ENCODE assay signal across 9 cellular contexts in genomic region chr4:150126201-150126879, GRCh38. TPM values are rescaled to one million over a fixed set of nuclear protein-coding genes. Genes with fewer than 3 reads are reported as not detected.
DNase-seq lines count a peak whose midpoint lies in the region; ATAC-seq and TF ChIP-seq lines count a peak whose summit lies in the region.
"Had no signal": no experiment of that assay in that cellular context is flagged by ENCODE, and none has a peak within 500 bp of the region (broad histone marks: within the 10 kb centered on the region; RNA-seq: fewer than 3 reads in every experiment).

No MANE protein-coding gene starts in this region.

- TF ChIP-seq EP300 in SK-N-SH (IDR thresholded peaks at IDR 0.05; ENCODE audit: borderline replicate concordance in 1 of 2, low read depth in 1 of 2, low read length in 1 of 2), result no peak

- no peak overlapping the region for H3K27ac Mint-ChIP-seq in memory B cell
- H3K27ac Mint-ChIP-seq in T-helper 2 cell treated with Interferon-gamma antibody and Interleukin-4, amounts not matched to agents 5 μg/mL and 100 μg/mL, for 36 hours, result no peak overlapping the region

- TF ChIP-seq CTCF in SK-N-SH (IDR thresholded peaks at IDR 0.05), result no peak

- CTCF ChIA-PET in SK-N-SH (lab: Yijun Ruan, JAX), result no interaction called here

- ATAC-seq in GM18858 (IDR thresholded peaks at IDR 0.05; ENCODE audit: unreplicated experiment), result peak; percentile 40
- peak; percentile 58 for ATAC-seq in HG03103 (IDR thresholded peaks at IDR 0.05; ENCODE audit: low read depth, unreplicated experiment)
- peak; percentile 87 for ATAC-seq in memory B cell (ENCODE audit: low read depth)

- POLR2A ChIA-PET in SK-N-SH (lab: Yijun Ruan, JAX), result no interaction called here

- H3K36me3 ChIP-seq in SK-N-SH (replicated peaks in 1 of 2; ENCODE audit: control insufficient read depth in 1 of 2, insufficient read depth in 2 of 2, low read length in 1 of 2), result peaks cover 0 to 18% of the 10 kb centered on the region in 2 experiments

- H3K4me1 Mint-ChIP-seq in memory B cell, result peaks cover 15% of the 10 kb centered on the region
- H3K4me1 Mint-ChIP-seq in T-helper 2 cell treated with Interferon-gamma antibody and Interleukin-4, amounts not matched to agents 5 μg/mL and 100 μg/mL, for 36 hours (ENCODE audit: low read depth), result peaks cover 7% of the 10 kb centered on the region

- peaks cover 3% of the 10 kb centered on the region for H3K36me3 Mint-ChIP-seq in memory B cell
- no peaks in the 10 kb centered on the region for H3K36me3 Mint-ChIP-seq in T-helper 2 cell treated with Interferon-gamma antibody and Interleukin-4, amounts not matched to agents 5 μg/mL and 100 μg/mL, for 36 hours (ENCODE audit: low read depth)

- peaks cover 9% of the 10 kb centered on the region for H3K27me3 Mint-ChIP-seq in memory B cell
- no peaks in the 10 kb centered on the region for H3K27me3 Mint-ChIP-seq in T-helper 2 cell treated with Interferon-gamma antibody and Interleukin-4, amounts not matched to agents 5 μg/mL and 100 μg/mL, for 36 hours (ENCODE audit: low read depth)

- peak overlapping the region; percentile 67 to 87; a peak in 3 of 4 replicates for H3K27ac ChIP-seq in SK-N-SH (ENCODE audit: low read depth in 2 of 2, low read length in 1 of 2)

- peak overlapping the region; percentile 46; the same call in 1 of the 2 replicates for H3K9ac ChIP-seq in SK-N-SH

- peaks cover 31% of the 10 kb centered on the region for H3F3A ChIP-seq in SK-N-SH (replicated peaks; ENCODE audit: insufficient read depth)

- 0 out of 2 replicates have a peak, but pooled peaks cover 5% of the 10 kb centered on the region for H3K9me3 ChIP-seq in SK-N-SH

- no peaks in the 10 kb centered on the region for H3K9me2 ChIP-seq in SK-N-SH

- H3K4me3 Mint-ChIP-seq in memory B cell, result peak overlapping the region; percentile 42
- H3K4me3 Mint-ChIP-seq in T-helper 2 cell treated with Interferon-gamma antibody and Interleukin-4, amounts not matched to agents 5 μg/mL and 100 μg/mL, for 36 hours, result no peak overlapping the region

- H3K4me2 ChIP-seq in SK-N-SH, result peak overlapping the region; percentile 50; the same call in 1 of the 2 replicates

- H3K4me1 ChIP-seq in SK-N-SH (ENCODE audit: control insufficient read depth in 1 of 2, insufficient read depth in 2 of 2, low read depth in 1 of 2, low read length in 1 of 2), result peaks cover 1 to 25% of the 10 kb centered on the region in 2 experiments; a peak in 3 of 4 replicates

- no peak for TF ChIP-seq RAD21 in SK-N-SH (IDR thresholded peaks at IDR 0.05; ENCODE audit: low read length)

- 47% methylated on average over 3 of the region's 3 CpGs for WGBS in SK-N-SH (ENCODE audit: low lambda C conversion rate)

- 0 out of 2 replicates have a peak overlapping the region, but pooled peaks have one; percentile 1 for H2AFZ ChIP-seq in SK-N-SH (ENCODE audit: low read depth)

- H3K27me3 ChIP-seq in SK-N-SH (ENCODE audit: insufficient read depth), result no peaks in the 10 kb centered on the region

- H3K79me2 ChIP-seq in SK-N-SH (ENCODE audit: insufficient read depth), result peaks cover 91% of the 10 kb centered on the region

- no peak for DNase-seq in SK-N-SH
- no peak for DNase-seq in memory B cell (ENCODE audit: low spot score in 2 of 2)
- DNase-seq in NCI-H748 treated with DMSO at 0.1 percent for 48 hours (lab: John Stamatoyannopoulos, UW), result no peak
- no peak for DNase-seq in C1 segment of cervical spinal cord (lab: John Stamatoyannopoulos, UW)
- no peak for DNase-seq in T-helper 2 cell treated with Interferon-gamma antibody and Interleukin-4, amounts not matched to agents 5 μg/mL and 100 μg/mL, for 36 hours (ENCODE audit: low spot score)
- no peak for DNase-seq in COLO668 (lab: John Stamatoyannopoulos, UW; ENCODE audit: unreplicated experiment)
- DNase-seq: central memory CD4-positive, alpha-beta T cell had no signal

- H4K20me1 ChIP-seq in SK-N-SH (ENCODE audit: insufficient read depth), result no peaks in the 10 kb centered on the region

- H3K9me3 Mint-ChIP-seq in memory B cell, result peaks cover 3% of the 10 kb centered on the region
- peaks cover 8% of the 10 kb centered on the region for H3K9me3 Mint-ChIP-seq in T-helper 2 cell treated with Interferon-gamma antibody and Interleukin-4, amounts not matched to agents 5 μg/mL and 100 μg/mL, for 36 hours

- H3K4me3 ChIP-seq in SK-N-SH (ENCODE audit: low read depth in 2 of 2, low read length in 1 of 2), result no peak overlapping the region

TF ChIP-seq in SK-N-SH, 30 proteins besides CTCF, POLR2A, EP300 and RAD21:
- TF ChIP-seq MEF2A (IDR thresholded peaks at IDR 0.05; ENCODE audit: borderline replicate concordance, low read depth) (peak; percentile 69), ELF1 (IDR thresholded peaks at IDR 0.05) (no peak)

RNA-seq across cellular contexts. Expression of gene DCLK2, which starts 48.1 kb away (rescaled TPM):
- polyA plus RNA-seq in SK-N-SH (2012; rRNA removed), result 10.0 and 10.1 TPM in 2 replicates
- 11.0 and 11.4 TPM in 2 replicates for polyA plus RNA-seq in SK-N-SH (2012; cell fraction: cytosol; rRNA removed)
- polyA plus RNA-seq in SK-N-SH (2012; cell fraction: nucleus; rRNA removed), result 16.8 and 19.1 TPM in 2 replicates
